1 cellular context compared by ENCODE assay signal in the genomic region with DNA sequence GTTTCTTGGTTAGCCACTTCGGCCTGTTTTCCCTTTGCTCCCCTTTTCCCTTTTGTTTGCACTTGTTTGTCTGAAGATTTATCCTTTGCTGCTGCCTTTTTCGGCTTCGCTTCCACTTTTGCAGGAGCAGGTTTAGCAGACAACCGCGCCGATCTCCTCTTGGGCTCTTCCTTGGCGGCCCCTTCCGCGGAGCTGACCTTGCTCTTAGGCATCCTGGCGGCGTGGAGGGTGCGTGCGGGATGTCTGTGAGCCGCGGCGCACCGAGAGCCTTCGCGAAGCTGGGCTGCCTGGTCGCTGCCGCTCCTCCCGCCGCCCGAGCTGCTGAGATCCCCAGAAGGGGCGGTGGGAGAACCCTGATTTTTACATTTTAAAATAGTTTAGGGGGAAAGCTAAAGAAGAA.
TF ChIP-seq lines count a peak whose summit lies in the region.

No MANE protein-coding gene starts in this region.

TF ChIP-seq in GM23338, 12 proteins besides CTCF, POLR2A, EP300 and RAD21 (continued from another document):
- TF ChIP-seq, protein P1, sequence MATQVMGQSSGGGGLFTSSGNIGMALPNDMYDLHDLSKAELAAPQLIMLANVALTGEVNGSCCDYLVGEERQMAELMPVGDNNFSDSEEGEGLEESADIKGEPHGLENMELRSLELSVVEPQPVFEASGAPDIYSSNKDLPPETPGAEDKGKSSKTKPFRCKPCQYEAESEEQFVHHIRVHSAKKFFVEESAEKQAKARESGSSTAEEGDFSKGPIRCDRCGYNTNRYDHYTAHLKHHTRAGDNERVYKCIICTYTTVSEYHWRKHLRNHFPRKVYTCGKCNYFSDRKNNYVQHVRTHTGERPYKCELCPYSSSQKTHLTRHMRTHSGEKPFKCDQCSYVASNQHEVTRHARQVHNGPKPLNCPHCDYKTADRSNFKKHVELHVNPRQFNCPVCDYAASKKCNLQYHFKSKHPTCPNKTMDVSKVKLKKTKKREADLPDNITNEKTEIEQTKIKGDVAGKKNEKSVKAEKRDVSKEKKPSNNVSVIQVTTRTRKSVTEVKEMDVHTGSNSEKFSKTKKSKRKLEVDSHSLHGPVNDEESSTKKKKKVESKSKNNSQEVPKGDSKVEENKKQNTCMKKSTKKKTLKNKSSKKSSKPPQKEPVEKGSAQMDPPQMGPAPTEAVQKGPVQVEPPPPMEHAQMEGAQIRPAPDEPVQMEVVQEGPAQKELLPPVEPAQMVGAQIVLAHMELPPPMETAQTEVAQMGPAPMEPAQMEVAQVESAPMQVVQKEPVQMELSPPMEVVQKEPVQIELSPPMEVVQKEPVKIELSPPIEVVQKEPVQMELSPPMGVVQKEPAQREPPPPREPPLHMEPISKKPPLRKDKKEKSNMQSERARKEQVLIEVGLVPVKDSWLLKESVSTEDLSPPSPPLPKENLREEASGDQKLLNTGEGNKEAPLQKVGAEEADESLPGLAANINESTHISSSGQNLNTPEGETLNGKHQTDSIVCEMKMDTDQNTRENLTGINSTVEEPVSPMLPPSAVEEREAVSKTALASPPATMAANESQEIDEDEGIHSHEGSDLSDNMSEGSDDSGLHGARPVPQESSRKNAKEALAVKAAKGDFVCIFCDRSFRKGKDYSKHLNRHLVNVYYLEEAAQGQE (IDR thresholded peaks at IDR 0.05; ENCODE audit: unreplicated experiment): no peak
